ENCODE assay signal across 8 cellular contexts in genomic region chr2:88627055-88627855, GRCh38. TPM values are rescaled to one million over a fixed set of nuclear protein-coding genes. Genes with fewer than 3 reads are reported as not detected.
DNase-seq lines count a peak whose midpoint lies in the region; ATAC-seq, FAIRE-seq and TF ChIP-seq lines count a peak whose summit lies in the region.

Gene EIF2AK3 (minus strand): TSS chr2:88627464. CDS start chr2:88627274, 190 bp downstream.

- peak; percentile 95 for FAIRE-seq in RCC 7860 (lab: Jason Lieb, UNC)

- peak within 1 kb of the TSS; percentile 84 to 93 for H3K4me3 Mint-ChIP-seq in activated T-cell treated with anti-CD3 and anti-CD28 coated beads, Interleukin-2, amount 50 U/mL, for 72 hours

- H3K4me1 ChIP-seq in esophagus muscularis mucosa (peaks cover 24 to 41% (median 33%) of the 10 kb centered on the region in 4 donors), muscle layer of duodenum (ENCODE audit: control insufficient read depth in 1 of 2, insufficient read depth in 2 of 2, low read length in 2 of 2) (peaks cover 0 to 15% of the 10 kb centered on the region in 2 donors)

- no peaks in the 10 kb centered on the region for H3K27me3 Mint-ChIP-seq in activated T-cell treated with anti-CD3 and anti-CD28 coated beads, Interleukin-2, amount 50 U/mL, for 72 hours (ENCODE audit: low read depth)

- peak within 1 kb of the TSS; percentile 89 for H3K27ac Mint-ChIP-seq in activated T-cell treated with anti-CD3 and anti-CD28 coated beads, Interleukin-2, amount 50 U/mL, for 72 hours

- WGBS in esophagus muscularis mucosa = under 1% methylated on average over 34 of the region's 75 CpGs

- TF ChIP-seq EP300 in esophagus muscularis mucosa (IDR thresholded peaks at IDR 0.05) = no peak

- H3K4me3 ChIP-seq in esophagus muscularis mucosa = peak within 1 kb of the TSS; percentile 93 to 99 (median 94)
- peak within 1 kb of the TSS; percentile 65 to 84 for H3K4me3 ChIP-seq in muscle layer of duodenum (ENCODE audit: low read depth in 1 of 2, low read length in 2 of 2)

- H3K27me3 ChIP-seq in esophagus muscularis mucosa (no peaks in the 10 kb centered on the region), muscle layer of duodenum (ENCODE audit: low read depth, low read length) (no peaks in the 10 kb centered on the region)

- peak; percentile 83 for ATAC-seq in GM21786 (IDR thresholded peaks at IDR 0.05; ENCODE audit: unreplicated experiment)
- peak; percentile 87 for ATAC-seq in activated T-cell treated with anti-CD3 and anti-CD28 coated beads, Interleukin-2, amount 50 U/mL, for 72 hours (replicated peaks in 1 of 2)

- DNase-seq in DMS79 (lab: John Stamatoyannopoulos, UW) (peak; percentile 99), RCC 7860 (ENCODE audit: low spot score) (peak; percentile 100), esophagus muscularis mucosa (ENCODE audit: extremely low spot score) (peak; percentile 100)
- peak; percentile 93 to 96 for DNase-seq in activated T-cell treated with anti-CD3 and anti-CD28 coated beads, Interleukin-2, amount 50 U/mL, for 72 hours
- DNase-seq in stimulated activated CD8-positive, alpha-beta memory T cell treated with anti-CD3 and anti-CD28 coated beads, Interleukin-7, amount 100 ng/mL, for 4 hours (ENCODE audit: low read depth in 2 of 2) = peak; percentile 90 to 93

- H3K36me3 Mint-ChIP-seq in activated T-cell treated with anti-CD3 and anti-CD28 coated beads, Interleukin-2, amount 50 U/mL, for 72 hours (ENCODE audit: insufficient read depth in 2 of 2) = peaks cover 2 to 3% of the 10 kb centered on the region in 2 donors

- TF ChIP-seq POLR2A in esophagus muscularis mucosa (IDR thresholded peaks at IDR 0.05; ENCODE audit: low read depth) = peak; percentile 99

- H3K36me3 ChIP-seq in KOPT-K1 (ENCODE audit: insufficient read depth, low read length) = peaks cover 6% of the 10 kb centered on the region; the same call in 1 of the 2 replicates
- H3K36me3 ChIP-seq in esophagus muscularis mucosa = no peaks in the 10 kb centered on the region
- H3K36me3 ChIP-seq in muscle layer of duodenum (ENCODE audit: control insufficient read depth in 1 of 2, insufficient read depth in 2 of 2, low read length in 2 of 2) = peaks cover 0 to 4% of the 10 kb centered on the region in 2 donors

- no peaks in the 10 kb centered on the region for H3K9me3 Mint-ChIP-seq in activated T-cell treated with anti-CD3 and anti-CD28 coated beads, Interleukin-2, amount 50 U/mL, for 72 hours

- intact Hi-C loops in esophagus muscularis mucosa (cut with DNase I) = loop anchor here (5.0 kb wide), 3 partner anchors 35 to 65 kb away; partner anchors contain the start of gene RPIA

- TF ChIP-seq CTCF in esophagus muscularis mucosa (IDR thresholded peaks at IDR 0.05) = peak in 2 of 3 experiments; percentile 10 to 29

- H3K27ac ChIP-seq in KOPT-K1 (ENCODE audit: low read depth, low read length, poor library complexity, severe bottlenecking) (peak within 1 kb of the TSS; percentile 82), esophagus muscularis mucosa (replicated peaks in 1 of 4) (peak within 1 kb of the TSS; percentile 97 to 99 (median 98)), muscle layer of duodenum (ENCODE audit: low read length) (peak within 1 kb of the TSS; percentile 98)

- H3K4me1 Mint-ChIP-seq in activated T-cell treated with anti-CD3 and anti-CD28 coated beads, Interleukin-2, amount 50 U/mL, for 72 hours (ENCODE audit: low read depth) = peaks cover 9% of the 10 kb centered on the region

- H3K9me3 ChIP-seq in KOPT-K1 (ENCODE audit: insufficient read depth, low read length, poor library complexity, severe bottlenecking) (no peaks in the 10 kb centered on the region), esophagus muscularis mucosa (no peaks in the 10 kb centered on the region), muscle layer of duodenum (ENCODE audit: control insufficient read depth in 1 of 2, low read length in 2 of 2) (no peaks in the 10 kb centered on the region)

RNA-seq across cellular contexts. Expression of gene EIF2AK3, which starts in this region (rescaled TPM):
- 10 to 100 TPM; 21.6 to 21.8 TPM for total RNA-seq in activated T-cell treated with anti-CD3 and anti-CD28 coated beads, Interleukin-2, amount 50 U/mL, for 72 hours
- total RNA-seq in esophagus muscularis mucosa = 10 to 100 TPM in 2 of 4 donors, 1 to 10 TPM in 2; 7.9 to 11.9 (median 10.0) TPM

Comparison
In these comparisons a context has a peak if more than half of its experiments do, and no peak if none do; other contexts are left out.
1. Peak in every context shown above with its lines: DNase-seq, ATAC-seq, H3K4me3 ChIP-seq and H3K27ac ChIP-seq.